In the genomic region with DNA sequence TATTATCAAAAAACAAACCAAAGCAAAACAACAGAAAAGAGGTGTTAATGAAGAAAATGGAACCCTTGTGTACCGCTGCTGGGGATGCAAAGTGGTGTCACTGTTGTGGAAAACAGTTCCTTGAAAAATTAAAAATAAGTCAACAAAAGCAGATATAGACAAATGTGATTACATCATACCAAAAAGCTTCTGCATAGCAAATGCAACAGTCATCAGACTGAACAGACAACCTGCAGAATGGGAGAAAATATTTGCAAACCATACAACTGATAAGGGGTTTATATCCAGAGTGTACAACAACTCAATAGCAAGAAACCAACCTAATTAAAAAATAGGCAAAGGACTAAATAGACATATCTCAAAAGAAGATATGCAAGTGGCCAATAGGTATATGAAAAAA, we compare ENCODE assay signal across 1 cellular context.
TF ChIP-seq lines count a peak whose summit lies in the region.

No MANE protein-coding gene starts in this region.

TF ChIP-seq in HepG2, 621 proteins besides CTCF, POLR2A, EP300 and RAD21:
- TF ChIP-seq CEBPB (IDR thresholded peaks at IDR 0.05; ENCODE audit: borderline replicate concordance, low read depth, low read length) (0 out of 2 replicates have a peak, but pooled peaks have one; percentile 1), ATF7 (IDR thresholded peaks at IDR 0.05) (peak; percentile 55), ATF7 (CRISPR knock-in tag; IDR thresholded peaks at IDR 0.05) (no peak), HNRNPK (IDR thresholded peaks at IDR 0.05; ENCODE audit: low read depth, low read length, poor library complexity, severe bottlenecking) (no peak), RBFOX2 (IDR thresholded peaks at IDR 0.05; ENCODE audit: low read depth, low read length) (no peak)
